Comparison of ENCODE assay signal across 10 cellular contexts in the genomic region with DNA sequence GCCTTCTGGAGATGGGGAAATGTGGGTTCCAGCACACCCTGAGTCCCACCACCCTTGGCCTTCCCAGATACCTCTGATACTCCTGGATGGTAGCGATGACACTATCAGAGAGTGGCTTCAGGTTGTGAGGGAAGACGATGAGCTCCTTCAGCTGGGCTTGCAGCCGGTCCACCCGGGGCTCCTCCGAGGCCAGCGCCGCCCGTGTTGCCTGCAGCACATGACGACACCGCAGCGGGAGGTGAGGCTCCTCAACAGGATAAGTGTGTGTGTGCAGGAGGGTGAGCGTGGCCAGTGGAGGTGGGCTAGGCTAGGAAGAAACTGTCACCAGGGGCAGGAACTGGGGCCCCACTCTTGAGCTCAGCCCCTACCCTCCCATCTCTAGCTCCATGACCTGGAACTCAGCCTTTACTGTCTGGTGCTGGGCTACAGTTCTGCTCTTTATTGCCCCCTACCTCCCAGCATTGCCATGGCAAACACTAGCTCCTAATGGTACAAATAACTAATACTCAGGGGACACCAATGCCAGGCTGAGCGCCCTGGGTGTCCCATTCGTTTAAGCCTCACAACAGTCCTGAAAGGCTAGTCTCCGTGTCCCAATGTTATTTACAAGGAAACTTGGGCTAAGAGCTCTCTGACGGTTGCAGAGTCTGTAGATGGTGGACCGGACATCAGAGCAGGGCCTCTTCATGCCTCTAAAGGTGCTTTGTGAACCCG.
DNase-seq lines count a peak whose midpoint lies in the region; ATAC-seq and TF ChIP-seq lines count a peak whose summit lies in the region.
"Had no signal": no experiment of that assay in that cellular context is flagged by ENCODE, and none has a peak within 500 bp of the region (broad histone marks: within the 10 kb centered on the region; RNA-seq: fewer than 3 reads in every experiment).

No MANE protein-coding gene starts in this region.

- H3K36me3 Mint-ChIP-seq in activated CD4-positive, alpha-beta T cell treated with anti-CD3 and anti-CD28 coated beads for 36 hours (ENCODE audit: low read depth) = peaks cover 30% of the 10 kb centered on the region

- H3K27me3 Mint-ChIP-seq in activated CD4-positive, alpha-beta T cell treated with anti-CD3 and anti-CD28 coated beads for 36 hours = no peaks in the 10 kb centered on the region

- no peak overlapping the region for H3K4me2 ChIP-seq in fibroblast of lung (ENCODE audit: extremely low read depth, insufficient read depth, low read length)

- DNase-seq in activated CD4-positive, alpha-beta T cell treated with anti-CD3 and anti-CD28 coated beads for 36 hours = peak; percentile 26
- DNase-seq in activated CD4-positive, alpha-beta T cell treated with anti-CD3 and anti-CD28 coated beads for 4 hours = no peak
- DNase-seq in NCI-H69 (lab: John Stamatoyannopoulos, UW) = peak; percentile 52
- DNase-seq in fibroblast of lung (ENCODE audit: low read depth in 2 of 2) = peak in 1 of 2 donors; percentile 14
- DNase-seq in stimulated activated naive CD8-positive, alpha-beta T cell treated with anti-CD3 and anti-CD28 coated beads, Interleukin-15, Interleukin-2, amounts not matched to agents 100 U/mL and 50 U/mL, for 24 hours = no peak
- DNase-seq in ecto neural progenitor cell (ENCODE audit: low spot score) = no peak
- DNase-seq in thyroid gland = no peak
- DNase-seq: DMS79, NCI-H2227 treated with DMSO at 0.1 percent for 48 hours had no signal

- no peaks in the 10 kb centered on the region for H4K20me1 ChIP-seq in fibroblast of lung (ENCODE audit: control insufficient read depth, extremely low read depth, insufficient read depth, low read length)

- WGBS in thyroid gland, 2 donors = 83 to 86% methylated on average over 18 of the region's 18 CpGs

- no peaks in the 10 kb centered on the region for H3K9me3 Mint-ChIP-seq in activated CD4-positive, alpha-beta T cell treated with anti-CD3 and anti-CD28 coated beads for 36 hours (ENCODE audit: low read depth)

- POLR2A ChIA-PET in activated CD4-positive, alpha-beta T cell treated with anti-CD3 and anti-CD28 coated beads for 36 hours (lab: Charles Lee) = no interaction called here

- H3K27me3 ChIP-seq in fibroblast of lung (ENCODE audit: control insufficient read depth, insufficient read depth, low read length) (no peaks in the 10 kb centered on the region), thyroid gland (no peaks in the 10 kb centered on the region)

- no peaks in the 10 kb centered on the region for H3K9me3 ChIP-seq in fibroblast of lung (ENCODE audit: control insufficient read depth, insufficient read depth, low read depth, low read length)
- H3K9me3 ChIP-seq in thyroid gland = no peaks in the 10 kb centered on the region

- H3K79me2 ChIP-seq in fibroblast of lung (ENCODE audit: control insufficient read depth, insufficient read depth, low read length) = no peaks in the 10 kb centered on the region

- H3K27ac ChIP-seq in fibroblast of lung (ENCODE audit: insufficient read depth, low read length) (no peak overlapping the region), thyroid gland (no peak overlapping the region)

- H3K4me1 Mint-ChIP-seq in activated CD4-positive, alpha-beta T cell treated with anti-CD3 and anti-CD28 coated beads for 36 hours = no peaks in the 10 kb centered on the region

- TF ChIP-seq POLR2A in thyroid gland (IDR thresholded peaks at IDR 0.05) = no peak

- no peak overlapping the region for H2AFZ ChIP-seq in fibroblast of lung (ENCODE audit: low read length)

- H3K27ac Mint-ChIP-seq in activated CD4-positive, alpha-beta T cell treated with anti-CD3 and anti-CD28 coated beads for 36 hours = no peak overlapping the region

- ATAC-seq in activated CD4-positive, alpha-beta T cell treated with anti-CD3 and anti-CD28 coated beads for 36 hours = no peak
- peak; percentile 35 for ATAC-seq in stimulated activated naive CD8-positive, alpha-beta T cell treated with anti-CD3 and anti-CD28 coated beads, Interleukin-15, Interleukin-2, amounts not matched to agents 100 U/mL and 50 U/mL, for 24 hours
- no peak for ATAC-seq in HG03135 (IDR thresholded peaks at IDR 0.05; ENCODE audit: unreplicated experiment)

- no peaks in the 10 kb centered on the region for H3K4me1 ChIP-seq in fibroblast of lung (ENCODE audit: control insufficient read depth, extremely low read depth, insufficient read depth, low read length)
- H3K4me1 ChIP-seq in thyroid gland = no peaks in the 10 kb centered on the region

- intact Hi-C loops in activated CD4-positive, alpha-beta T cell treated with anti-CD3 and anti-CD28 coated beads for 36 hours (cut with DNase I, micrococcal nuclease) = no loop called here
- intact Hi-C loops in thyroid gland (cut with DNase I) = no loop called here

- H3K36me3 ChIP-seq in fibroblast of lung (ENCODE audit: control insufficient read depth, insufficient read depth, low read length) = peaks cover 16% of the 10 kb centered on the region
- peaks cover 8 to 12% of the 10 kb centered on the region in 2 donors for H3K36me3 ChIP-seq in thyroid gland

- H3K4me3 ChIP-seq in fibroblast of lung (replicated peaks in 1 of 4; ENCODE audit: control extremely low read depth in 1 of 4, insufficient read depth in 1 of 4, low read depth in 3 of 4, low read length in 4 of 4) (no peak overlapping the region), thyroid gland (replicated peaks in 1 of 3) (no peak overlapping the region)

- CTCF ChIA-PET in activated CD4-positive, alpha-beta T cell treated with anti-CD3 and anti-CD28 coated beads for 36 hours (lab: Charles Lee) = interaction anchor here (0.5 to 6.0 kb wide), 7 partner anchors 10 to 79 kb away, joined by 3 to 35 read pairs (median 4); no protein-coding TSS in a partner anchor

- H3K4me3 Mint-ChIP-seq in activated CD4-positive, alpha-beta T cell treated with anti-CD3 and anti-CD28 coated beads for 36 hours = no peak overlapping the region

- peak; percentile 34 to 61 for TF ChIP-seq CTCF in fibroblast of lung (conservative IDR thresholded peaks at IDR 0.05 in 1 of 2, IDR thresholded peaks at IDR 0.05 in 1 of 2; ENCODE audit: low read depth in 1 of 2, low read length in 2 of 2)
- TF ChIP-seq CTCF in thyroid gland (IDR thresholded peaks at IDR 0.05) = peak in 1 of 6 experiments; percentile 19

- no peak overlapping the region for H3K9ac ChIP-seq in fibroblast of lung (ENCODE audit: insufficient read depth, low read length)

Comparison
In these comparisons a context has a peak if more than half of its experiments do, and no peak if none do; other contexts are left out.
1. DNase-seq: peak in activated CD4-positive, alpha-beta T cell treated with anti-CD3 and anti-CD28 coated beads for 36 hours (single experiment) and NCI-H69 (single experiment); none in activated CD4-positive, alpha-beta T cell treated with anti-CD3 and anti-CD28 coated beads for 4 hours (0 of 2), stimulated activated naive CD8-positive, alpha-beta T cell treated with anti-CD3 and anti-CD28 coated beads, Interleukin-15, Interleukin-2, amounts not matched to agents 100 U/mL and 50 U/mL, for 24 hours (single experiment), ecto neural progenitor cell (single experiment) and thyroid gland (0 of 2).